17 cellular contexts compared by ENCODE assay signal in genomic region chr14:20329355-20329754, GRCh38. TPM values are rescaled to one million over a fixed set of nuclear protein-coding genes. Genes with fewer than 3 reads are reported as not detected.
DNase-seq lines count a peak whose midpoint lies in the region; ATAC-seq and TF ChIP-seq lines count a peak whose summit lies in the region.
"Had no signal": no experiment of that assay in that cellular context is flagged by ENCODE, and none has a peak within 500 bp of the region (broad histone marks: within the 10 kb centered on the region; RNA-seq: fewer than 3 reads in every experiment).

No MANE protein-coding gene starts in this region.

- H3K9ac ChIP-seq in HUES64 (ENCODE audit: low read depth, low read length), result peak overlapping the region; percentile 30; the same call in 1 of the 2 replicates
- no peak overlapping the region for H3K9ac ChIP-seq in endodermal cell (ENCODE audit: extremely low read depth, low read length, poor library complexity, severe bottlenecking)
- H3K9ac ChIP-seq: SK-N-SH had no signal

- TF ChIP-seq CTCF in cardiac muscle cell (IDR thresholded peaks at IDR 0.05; ENCODE audit: low read depth, low read length) (no peak), type B pancreatic cell (conservative IDR thresholded peaks at IDR 0.05) (no peak), endodermal cell (conservative IDR thresholded peaks at IDR 0.05) (no peak)

- H3K4me1 ChIP-seq in cardiac muscle cell (ENCODE audit: low read depth) (peaks cover 8% of the 10 kb centered on the region), HUES64 (ENCODE audit: insufficient read depth, low read length) (peaks cover 27% of the 10 kb centered on the region), endodermal cell (ENCODE audit: control insufficient read depth, insufficient read depth, low read length) (no peaks in the 10 kb centered on the region)

- H3K9me3 Mint-ChIP-seq in activated naive CD8-positive, alpha-beta T cell treated with anti-CD3 and anti-CD28 coated beads, Interleukin-2, amount 50 U/mL, for 24 hours, result no peaks in the 10 kb centered on the region
- H3K9me3 Mint-ChIP-seq in type B pancreatic cell (no peaks in the 10 kb centered on the region), endodermal cell (no peaks in the 10 kb centered on the region)
- H3K9me3 Mint-ChIP-seq: CD14-positive monocyte had no signal

- peaks cover 59% of the 10 kb centered on the region for H3K36me3 Mint-ChIP-seq in activated naive CD8-positive, alpha-beta T cell treated with anti-CD3 and anti-CD28 coated beads, Interleukin-2, amount 50 U/mL, for 24 hours (ENCODE audit: low read depth)
- H3K36me3 Mint-ChIP-seq in type B pancreatic cell, result peaks cover 11% of the 10 kb centered on the region
- H3K36me3 Mint-ChIP-seq in endodermal cell (ENCODE audit: low read depth), result peaks cover 38% of the 10 kb centered on the region

- no peak overlapping the region for H3K4me3 ChIP-seq in cardiac muscle cell
- peak overlapping the region; percentile 38; the same call in 1 of the 2 replicates for H3K4me3 ChIP-seq in HUES64 (ENCODE audit: low read length)
- H3K4me3 ChIP-seq in endodermal cell (ENCODE audit: low read length), result no peak overlapping the region
- H3K4me3 ChIP-seq: Peyer's patch had no signal

- H3K4me3 Mint-ChIP-seq in activated naive CD8-positive, alpha-beta T cell treated with anti-CD3 and anti-CD28 coated beads, Interleukin-2, amount 50 U/mL, for 24 hours, result peak overlapping the region; percentile 95
- H3K4me3 Mint-ChIP-seq in type B pancreatic cell, result peak overlapping the region; percentile 4
- no peak overlapping the region for H3K4me3 Mint-ChIP-seq in endodermal cell
- H3K4me3 Mint-ChIP-seq: CD14-positive monocyte had no signal

- DNase-seq in cardiac muscle cell (ENCODE audit: low read depth in 1 of 2, low spot score in 1 of 2) (no peak), cardiac septum (ENCODE audit: low spot score) (no peak), type B pancreatic cell (ENCODE audit: extremely low spot score, unreplicated experiment) (no peak), endodermal cell (no peak), cerebellum (ENCODE audit: low spot score) (no peak), NOMO-1 treated with dmso at 0.1 percent for 144 hours (lab: John Stamatoyannopoulos, UW; ENCODE audit: unreplicated experiment) (no peak)
- DNase-seq in activated naive CD8-positive, alpha-beta T cell treated with anti-CD3 and anti-CD28 coated beads, Interleukin-2, amount 50 U/mL, for 24 hours, result no peak
- DNase-seq: DMS 273 treated with DMSO at 0.1 percent for 48 hours, NCI-H1417, NCI-H2171 treated with DMSO at 0.1 percent for 48 hours, NCI-H446 treated with DMSO at 0.1 percent for 48 hours, NCI-H774, Peyer's patch, Right ventricle myocardium superior, SK-N-SH had no signal

- H3K9me3 ChIP-seq in cardiac muscle cell (ENCODE audit: low read depth) (no peaks in the 10 kb centered on the region), HUES64 (ENCODE audit: insufficient read depth, low read depth, low read length) (0 out of 2 replicates have a peak, but pooled peaks cover 2% of the 10 kb centered on the region), endodermal cell (ENCODE audit: control insufficient read depth, low read length) (no peaks in the 10 kb centered on the region)
- H3K9me3 ChIP-seq: Peyer's patch, SK-N-SH had no signal

- WGBS in HUES64, result 92% methylated on average over 2 of the region's 2 CpGs
- 100% methylated on average over 2 of the region's 2 CpGs; no CpG with 5 or more reads in 1 of the 2 experiments for WGBS in endodermal cell (ENCODE audit: insufficient coverage in 1 of 2, insufficient read length in 1 of 2), 2 experiments

- no peak overlapping the region for H3K27ac Mint-ChIP-seq in activated naive CD8-positive, alpha-beta T cell treated with anti-CD3 and anti-CD28 coated beads, Interleukin-2, amount 50 U/mL, for 24 hours
- peak overlapping the region; percentile 71 for H3K27ac Mint-ChIP-seq in type B pancreatic cell
- no peak overlapping the region for H3K27ac Mint-ChIP-seq in endodermal cell
- H3K27ac Mint-ChIP-seq: CD14-positive monocyte had no signal

- intact Hi-C loops in cardiac septum (cut with DNase I), result loop anchor here (2.0 to 5.0 kb wide), 2 partner anchors 13 to 128 kb away; partner anchors contain the start of genes APEX1 and PARP2

- H3K27me3 Mint-ChIP-seq in activated naive CD8-positive, alpha-beta T cell treated with anti-CD3 and anti-CD28 coated beads, Interleukin-2, amount 50 U/mL, for 24 hours, result no peaks in the 10 kb centered on the region
- H3K27me3 Mint-ChIP-seq in type B pancreatic cell (no peaks in the 10 kb centered on the region), endodermal cell (ENCODE audit: insufficient read depth) (no peaks in the 10 kb centered on the region)

- peaks cover 53% of the 10 kb centered on the region for H3K4me1 Mint-ChIP-seq in activated naive CD8-positive, alpha-beta T cell treated with anti-CD3 and anti-CD28 coated beads, Interleukin-2, amount 50 U/mL, for 24 hours
- H3K4me1 Mint-ChIP-seq in type B pancreatic cell (ENCODE audit: unreplicated experiment), result peaks cover 25% of the 10 kb centered on the region
- peaks cover 21% of the 10 kb centered on the region for H3K4me1 Mint-ChIP-seq in endodermal cell

- ATAC-seq in activated naive CD8-positive, alpha-beta T cell treated with anti-CD3 and anti-CD28 coated beads, Interleukin-2, amount 50 U/mL, for 24 hours, result no peak

- H3K27ac ChIP-seq in cardiac muscle cell (peak overlapping the region; percentile 65), HUES64 (ENCODE audit: low read depth, low read length) (no peak overlapping the region), endodermal cell (ENCODE audit: low read depth, low read length) (no peak overlapping the region)
- H3K27ac ChIP-seq: Peyer's patch had no signal

- no peaks in the 10 kb centered on the region for H3K27me3 ChIP-seq in cardiac muscle cell
- no peaks in the 10 kb centered on the region for H3K27me3 ChIP-seq in HUES64 (ENCODE audit: insufficient read depth, low read length)
- no peaks in the 10 kb centered on the region for H3K27me3 ChIP-seq in endodermal cell (ENCODE audit: control insufficient read depth, insufficient read depth, low read length, poor library complexity, severe bottlenecking)
- H3K27me3 ChIP-seq: Peyer's patch had no signal

- H3K36me3 ChIP-seq in cardiac muscle cell (peaks cover 23% of the 10 kb centered on the region), HUES64 (ENCODE audit: insufficient read depth, low read length) (peaks cover 64% of the 10 kb centered on the region), endodermal cell (ENCODE audit: control insufficient read depth, insufficient read depth, low read length) (peaks cover 47% of the 10 kb centered on the region)

RNA-seq across cellular contexts. Expression of gene CCNB1IP1, which starts 3.7 kb away (rescaled TPM):
- total RNA-seq in cardiac muscle cell, result 152 and 161 TPM in 2 replicates
- 63.7 and 76.9 TPM in 2 replicates for polyA plus RNA-seq in cardiac muscle cell
- total RNA-seq in cardiac septum, result 61.3 TPM
- 136 TPM for polyA plus RNA-seq in HUES64 (2013, experiment 1 of 2)
- 168 TPM for polyA plus RNA-seq in HUES64 (2013, experiment 2 of 2)
- total RNA-seq in type B pancreatic cell (ENCODE audit: low replicate concordance), result 76.5 and 95.9 TPM in 2 replicates
- total RNA-seq in endodermal cell, result 10 to 100 TPM; 96.1 to 99.5 TPM
- 201 TPM for polyA plus RNA-seq in endodermal cell (2013, experiment 1 of 2)
- 181 TPM for polyA plus RNA-seq in endodermal cell (2013, experiment 2 of 2)
- 56.4 TPM for total RNA-seq in cerebellum

RNA-seq across cellular contexts. Expression of gene PARP2, which starts 14.1 kb away (rescaled TPM):
- total RNA-seq in cardiac muscle cell (20.0 and 27.0 TPM in 2 replicates), cardiac septum (15.2 TPM), type B pancreatic cell (ENCODE audit: low replicate concordance) (25.5 and 36.3 TPM in 2 replicates), endodermal cell (10 to 100 TPM; 36.1 to 63.7 TPM), cerebellum (19.4 TPM)
- 61.1 and 97.9 TPM in 2 replicates for polyA plus RNA-seq in cardiac muscle cell
- 32.3 TPM for polyA plus RNA-seq in HUES64 (2013, experiment 1 of 2)
- polyA plus RNA-seq in HUES64 (2013, experiment 2 of 2), result 32.4 TPM
- polyA plus RNA-seq in endodermal cell (2013, experiment 1 of 2), result 55.1 TPM
- polyA plus RNA-seq in endodermal cell (2013, experiment 2 of 2), result 51.5 TPM

RNA-seq across cellular contexts. Expression of gene TTC5, which starts 23.6 kb away (rescaled TPM):
- total RNA-seq in cardiac muscle cell (10.6 and 13.9 TPM in 2 replicates), cardiac septum (11.1 TPM), type B pancreatic cell (ENCODE audit: low replicate concordance) (21.0 and 26.3 TPM in 2 replicates), endodermal cell (10 to 100 TPM; 20.1 to 20.5 TPM), cerebellum (33.8 TPM)
- polyA plus RNA-seq in cardiac muscle cell, result 19.4 and 25.9 TPM in 2 replicates
- 8.9 TPM for polyA plus RNA-seq in HUES64 (2013, experiment 1 of 2)
- polyA plus RNA-seq in HUES64 (2013, experiment 2 of 2), result 8.4 TPM
- polyA plus RNA-seq in endodermal cell (2013, experiment 1 of 2), result 16.2 TPM
- 14.2 TPM for polyA plus RNA-seq in endodermal cell (2013, experiment 2 of 2)
